Comparison of ENCODE assay signal across 15 cellular contexts in the genomic region with DNA sequence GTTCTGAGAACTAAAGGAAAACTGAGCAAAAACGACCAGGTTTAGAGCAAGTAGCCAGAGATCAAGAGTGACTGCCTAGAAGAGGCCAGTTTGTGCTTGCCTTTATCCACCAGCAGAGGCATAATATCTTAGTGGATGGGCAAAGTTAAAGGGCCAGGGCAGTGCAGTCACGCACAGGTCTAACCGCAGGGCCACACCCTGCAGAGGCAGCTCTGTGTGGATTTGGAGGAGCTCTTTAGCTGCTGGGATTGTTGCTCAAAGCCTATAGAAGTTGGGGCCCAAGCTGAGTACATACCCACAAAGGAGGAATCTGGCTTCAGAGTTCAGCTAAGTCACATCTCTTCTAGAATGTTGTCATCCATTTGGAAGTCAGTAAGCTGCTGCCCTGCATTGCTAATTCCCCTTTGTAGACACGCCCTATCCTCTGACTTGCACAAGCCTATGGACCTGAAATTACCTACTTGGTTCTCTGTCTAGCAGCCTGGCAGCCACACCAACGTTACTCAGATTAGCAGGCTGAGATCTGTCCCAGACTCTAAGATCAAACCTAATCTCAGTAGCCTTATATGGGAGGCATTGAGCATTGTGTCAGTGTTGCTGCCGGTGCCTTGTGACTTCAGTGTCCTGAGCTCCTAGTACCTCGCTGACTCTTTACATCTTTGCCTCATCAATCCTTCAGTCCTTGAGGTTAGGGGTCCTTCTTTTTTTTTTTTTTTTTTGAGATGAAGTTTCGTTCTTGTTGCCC.
DNase-seq lines count a peak whose midpoint lies in the region; ATAC-seq and TF ChIP-seq lines count a peak whose summit lies in the region.
"Had no signal": no experiment of that assay in that cellular context is flagged by ENCODE, and none has a peak within 500 bp of the region (broad histone marks: within the 10 kb centered on the region; RNA-seq: fewer than 3 reads in every experiment).

No MANE protein-coding gene starts in this region.

- H3K27ac ChIP-seq in HEK293 (ENCODE audit: extremely low read depth, low read depth, low read length) (no peak overlapping the region), heart right ventricle (no peak overlapping the region), uterus (no peak overlapping the region)
- H3K27ac ChIP-seq: BLaER1 had no signal

- POLR2A ChIA-PET in HEK293 (lab: Yijun Ruan, JAX), result no interaction called here

- CTCF ChIA-PET in HEK293 (lab: Yijun Ruan, JAX), result interaction anchor here (0.5 to 1.0 kb wide), 4 partner anchors 9 to 648 kb away, joined by 3 to 8 read pairs (median 4); no protein-coding TSS in a partner anchor

- TF ChIP-seq CTCF in HEK293 (tag by site-specific recombination; IDR thresholded peaks at IDR 0.05), result no peak
- TF ChIP-seq CTCF in heart right ventricle (IDR thresholded peaks at IDR 0.05), result no peak
- no peak for TF ChIP-seq CTCF in uterus (IDR thresholded peaks at IDR 0.05)

- no peak overlapping the region for H3K4me3 ChIP-seq in HEK293 (ENCODE audit: low read depth, low read length)
- H3K4me3 ChIP-seq in heart right ventricle, result no peak overlapping the region
- no peak overlapping the region for H3K4me3 ChIP-seq in uterus
- H3K4me3 ChIP-seq: BLaER1, smooth muscle cell had no signal

- H3K27me3 ChIP-seq in heart right ventricle (no peaks in the 10 kb centered on the region), uterus (no peaks in the 10 kb centered on the region)
- H3K27me3 ChIP-seq: BLaER1 had no signal

- ATAC-seq in heart right ventricle, result peak in 6 of 8 donors; percentile 47 to 82 (median 68)
- ATAC-seq: activated CD4-positive, CD25-positive, alpha-beta regulatory T cell treated with anti-CD3 and anti-CD28 coated beads, Interleukin-2, amount 50 U/mL, for 24 hours had no signal

- no peak for TF ChIP-seq POLR2A in uterus (IDR thresholded peaks at IDR 0.05)

- DNase-seq in AG20443 (ENCODE audit: low spot score), result peak; percentile 27
- DNase-seq in SKM-1 treated with dmso at 0.1 percent for 144 hours (lab: John Stamatoyannopoulos, UW; ENCODE audit: unreplicated experiment), result peak; percentile 24
- DNase-seq in heart right ventricle, result no peak
- no peak for DNase-seq in NCI-H446 (lab: John Stamatoyannopoulos, UW)
- no peak for DNase-seq in stimulated activated CD4-positive, alpha-beta T cell treated with anti-CD3 and anti-CD28 coated beads, Interleukin-15, amount 100 ng/mL, for 24 hours
- no peak for DNase-seq in EL
- no peak for DNase-seq in uterus
- DNase-seq: activated T-cell treated with anti-CD3 and anti-CD28 coated beads, Interleukin-2, amount 50 U/mL, for 48 hours; GDM1; naive B cell; SHP77 treated with DMSO at 0.1 percent for 48 hours had no signal

- H3K36me3 ChIP-seq in HEK293 (ENCODE audit: control insufficient read depth in 2 of 2, insufficient read depth in 1 of 2, low read length in 2 of 2) (no peaks in the 10 kb centered on the region), heart right ventricle (no peaks in the 10 kb centered on the region), uterus (no peaks in the 10 kb centered on the region)
- H3K36me3 ChIP-seq: BLaER1 had no signal

- intact Hi-C loops in heart right ventricle (cut with DNase I) (no loop called here), uterus (cut with DNase I; ENCODE audit: low total_unique reads) (no loop called here)

- no peaks in the 10 kb centered on the region for H3K4me1 ChIP-seq in HEK293 (ENCODE audit: control insufficient read depth, insufficient read depth, low read length)
- peaks cover 0 to 3% (median 0%) of the 10 kb centered on the region in 9 donors for H3K4me1 ChIP-seq in heart right ventricle
- H3K4me1 ChIP-seq in uterus, result no peaks in the 10 kb centered on the region
- H3K4me1 ChIP-seq: BLaER1 had no signal

- WGBS in heart right ventricle, 2 donors, result 75 to 78% methylated on average over 8 of the region's 8 CpGs

- H3K9me3 ChIP-seq in HEK293 (ENCODE audit: control insufficient read depth, insufficient read depth, low read depth, low read length) (no peaks in the 10 kb centered on the region), heart right ventricle (no peaks in the 10 kb centered on the region), uterus (no peaks in the 10 kb centered on the region)
- H3K9me3 ChIP-seq: BLaER1 had no signal

TF ChIP-seq in HEK293, 187 proteins besides CTCF, POLR2A, EP300 and RAD21:
- TF ChIP-seq EGR2 (tag by site-specific recombination; IDR thresholded peaks at IDR 0.05; ENCODE audit: low read depth), result no peak
- TF ChIP-seq KLF1 (tag by site-specific recombination; IDR thresholded peaks at IDR 0.05), result peak; percentile 34; the same call in 1 of the 2 replicates
- TF ChIP-seq GLIS1 (tag by site-specific recombination; IDR thresholded peaks at IDR 0.05), result no peak
- peak; percentile 73 for TF ChIP-seq ZNF121 (tag by site-specific recombination; IDR thresholded peaks at IDR 0.05)
TF ChIP-seq in HEK293: peak in this region for 2.

Comparison
In these comparisons a context has a peak if more than half of its experiments do, and no peak if none do; other contexts are left out.
1. DNase-seq: peak in AG20443 (single experiment) and SKM-1 treated with dmso at 0.1 percent for 144 hours (single experiment); none in heart right ventricle (0 of 2), NCI-H446 (0 of 2), stimulated activated CD4-positive, alpha-beta T cell treated with anti-CD3 and anti-CD28 coated beads, Interleukin-15, amount 100 ng/mL, for 24 hours (single experiment), EL (single experiment) and uterus (0 of 2).